In the genomic region with DNA sequence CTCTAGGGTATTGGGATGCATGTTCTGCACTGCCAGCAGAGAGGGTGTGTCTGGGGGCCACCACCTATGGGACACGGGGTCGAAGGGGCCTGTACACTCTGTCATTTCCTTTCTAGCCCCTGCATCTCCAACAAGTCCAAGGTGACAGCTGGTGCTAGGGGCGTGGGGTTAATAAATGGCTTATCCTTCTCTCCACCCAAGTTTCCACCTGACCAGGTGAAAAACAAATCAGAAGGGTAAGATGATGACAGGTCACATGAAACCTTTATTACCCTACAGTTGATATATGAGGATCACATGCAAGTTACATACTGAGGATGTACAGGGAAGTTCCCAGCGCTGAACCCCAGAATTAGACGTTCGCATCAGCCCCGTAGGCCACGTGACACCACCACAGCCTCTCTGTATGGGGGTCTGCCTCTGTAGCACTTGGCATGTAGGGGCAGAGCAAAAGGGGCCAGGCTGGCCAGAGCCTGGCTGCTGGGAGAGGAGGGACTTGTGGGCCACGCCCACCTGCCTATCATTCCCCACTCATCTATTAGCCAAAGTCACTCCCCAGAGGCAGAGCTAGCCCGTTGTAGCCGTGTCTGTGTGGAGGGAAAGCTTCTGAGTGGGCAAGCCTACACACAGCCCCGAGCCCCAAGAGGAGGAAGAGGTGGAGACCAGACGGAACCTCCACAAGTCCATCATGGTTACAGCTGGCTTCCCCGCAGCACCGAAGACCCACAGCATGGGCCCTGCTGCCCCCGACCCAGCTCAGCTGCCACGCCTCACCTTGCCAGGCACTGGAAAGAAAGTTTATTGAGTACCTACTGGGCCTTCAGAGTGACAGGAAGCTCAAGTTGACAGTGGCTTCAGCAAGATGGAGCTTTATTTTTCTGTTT, we compare ENCODE assay signal across 11 cellular contexts. TPM values are rescaled to one million over a fixed set of nuclear protein-coding genes. Genes with fewer than 3 reads are reported as not detected.
DNase-seq lines count a peak whose midpoint lies in the region; ATAC-seq, FAIRE-seq and TF ChIP-seq lines count a peak whose summit lies in the region.
"Had no signal": no experiment of that assay in that cellular context is flagged by ENCODE, and none has a peak within 500 bp of the region (broad histone marks: within the 10 kb centered on the region; RNA-seq: fewer than 3 reads in every experiment).

No MANE protein-coding gene starts in this region.

- no peak for TF ChIP-seq CTCF in epithelial cell of esophagus (IDR thresholded peaks at IDR 0.05; ENCODE audit: insufficient read depth, low read depth, low read length, missing control alignments)

- 40 to 69% (median 43%) methylated on average over 17 of the region's 17 CpGs for WGBS in small intestine, 3 donors

- DNase-seq in activated T-cell treated with anti-CD3 and anti-CD28 coated beads, Interleukin-2, amount 50 U/mL, for 24 hours: no peak
- no peak for DNase-seq in activated T-cell treated with anti-CD3 and anti-CD28 coated beads for 4 hours
- peak; percentile 27 for DNase-seq in OCI-M1 (lab: John Stamatoyannopoulos, UW)
- DNase-seq in epithelial cell of esophagus (ENCODE audit: low read depth): peak; percentile 33
- DNase-seq in small intestine: peak; percentile 68
- no peak for DNase-seq in activated CD4-positive, alpha-beta T cell treated with anti-CD3 and anti-CD28 coated beads for 4 hours
- DNase-seq: nephron progenitor cell, SJCRH30 had no signal

- H3K4me1 ChIP-seq in small intestine (ENCODE audit: control insufficient read depth in 2 of 2, insufficient read depth in 1 of 2, low read depth in 1 of 2, low read length in 1 of 2): no peaks in the 10 kb centered on the region

- no peak for ATAC-seq in HG03520 (IDR thresholded peaks at IDR 0.05; ENCODE audit: unreplicated experiment)
- ATAC-seq in HG02678 (IDR thresholded peaks at IDR 0.05; ENCODE audit: unreplicated experiment): no peak

- H3K9me3 ChIP-seq in small intestine (ENCODE audit: control insufficient read depth, low read depth): no peaks in the 10 kb centered on the region
- H3K9me3 ChIP-seq: SJCRH30 had no signal

- H3K36me3 Mint-ChIP-seq in activated T-cell treated with anti-CD3 and anti-CD28 coated beads, Interleukin-2, amount 50 U/mL, for 24 hours (ENCODE audit: low read depth): peaks cover 18% of the 10 kb centered on the region

- peak overlapping the region; percentile 1 to 95 for H3K27ac ChIP-seq in small intestine (ENCODE audit: low read depth in 1 of 2, low read length in 1 of 2)
- H3K27ac ChIP-seq: SJCRH30 had no signal

- no peaks in the 10 kb centered on the region for H3K36me3 ChIP-seq in small intestine (ENCODE audit: control insufficient read depth in 2 of 2, insufficient read depth in 2 of 2, low read length in 2 of 2)
- H3K36me3 ChIP-seq: SJCRH30 had no signal

- H3K9me3 Mint-ChIP-seq in activated T-cell treated with anti-CD3 and anti-CD28 coated beads, Interleukin-2, amount 50 U/mL, for 24 hours: no peaks in the 10 kb centered on the region
- H3K9me3 Mint-ChIP-seq: nephron progenitor cell had no signal

- no peak for FAIRE-seq in small intestine (lab: Jason Lieb, UNC)
- FAIRE-seq: urothelium cell line had no signal

- H3K27me3 ChIP-seq in small intestine (ENCODE audit: control insufficient read depth in 2 of 2, insufficient read depth in 2 of 2, low read length in 2 of 2): no peaks in the 10 kb centered on the region
- H3K27me3 ChIP-seq: SJCRH30 had no signal

- H3K27ac Mint-ChIP-seq in activated T-cell treated with anti-CD3 and anti-CD28 coated beads, Interleukin-2, amount 50 U/mL, for 24 hours: no peak overlapping the region
- H3K27ac Mint-ChIP-seq: nephron progenitor cell had no signal

- peaks cover 27% of the 10 kb centered on the region for H3K4me1 Mint-ChIP-seq in activated T-cell treated with anti-CD3 and anti-CD28 coated beads, Interleukin-2, amount 50 U/mL, for 24 hours (ENCODE audit: low read depth)

- H3K27me3 Mint-ChIP-seq in activated T-cell treated with anti-CD3 and anti-CD28 coated beads, Interleukin-2, amount 50 U/mL, for 24 hours: peaks cover 3% of the 10 kb centered on the region

- H3K4me3 ChIP-seq in epithelial cell of esophagus (ENCODE audit: low read length): no peak overlapping the region
- H3K4me3 ChIP-seq in small intestine (ENCODE audit: low read depth in 1 of 2, low read length in 2 of 2): no peak overlapping the region
- H3K4me3 ChIP-seq: SJCRH30 had no signal

- peak overlapping the region; percentile 8 for H3K4me3 Mint-ChIP-seq in activated T-cell treated with anti-CD3 and anti-CD28 coated beads, Interleukin-2, amount 50 U/mL, for 24 hours
- H3K4me3 Mint-ChIP-seq: nephron progenitor cell had no signal

RNA-seq across cellular contexts. Expression of gene TMEM141, which starts 2.2 kb away (rescaled TPM):
- 100 to 1,000 TPM; 148 to 212 (median 176) TPM for polyA plus RNA-seq in small intestine

RNA-seq across cellular contexts. Expression of gene CCDC183, which starts 2.8 kb away (rescaled TPM):
- 1 to 10 TPM in 2 of 3 donors, under 1 TPM in 1; 0.40 to 2.7 (median 1.6) TPM for polyA plus RNA-seq in small intestine

RNA-seq across cellular contexts. Expression of gene RABL6, which starts 14.4 kb away (rescaled TPM):
- 10 to 100 TPM; 75.5 to 88.1 (median 76.5) TPM for polyA plus RNA-seq in small intestine

RNA-seq across cellular contexts. Expression of gene LCN15, which starts 29.0 kb away (rescaled TPM):
- polyA plus RNA-seq in small intestine: 10 to 100 TPM in 1 of 3 donors, 1 to 10 TPM in 1, under 1 TPM in 1; 0.46 to 12.7 (median 4.9) TPM

RNA-seq across cellular contexts. Expression of gene LCN8, which starts 35.3 kb away (rescaled TPM):
- not detected for polyA plus RNA-seq in small intestine

Comparison
In these comparisons a context has a peak if more than half of its experiments do, and no peak if none do; other contexts are left out.
1. DNase-seq: peak in OCI-M1 (single experiment), epithelial cell of esophagus (single experiment) and small intestine (single experiment); none in activated T-cell treated with anti-CD3 and anti-CD28 coated beads, Interleukin-2, amount 50 U/mL, for 24 hours (single experiment), activated T-cell treated with anti-CD3 and anti-CD28 coated beads for 4 hours (single experiment) and activated CD4-positive, alpha-beta T cell treated with anti-CD3 and anti-CD28 coated beads for 4 hours (0 of 2).